21 cellular contexts compared by ENCODE assay signal in the genomic region with DNA sequence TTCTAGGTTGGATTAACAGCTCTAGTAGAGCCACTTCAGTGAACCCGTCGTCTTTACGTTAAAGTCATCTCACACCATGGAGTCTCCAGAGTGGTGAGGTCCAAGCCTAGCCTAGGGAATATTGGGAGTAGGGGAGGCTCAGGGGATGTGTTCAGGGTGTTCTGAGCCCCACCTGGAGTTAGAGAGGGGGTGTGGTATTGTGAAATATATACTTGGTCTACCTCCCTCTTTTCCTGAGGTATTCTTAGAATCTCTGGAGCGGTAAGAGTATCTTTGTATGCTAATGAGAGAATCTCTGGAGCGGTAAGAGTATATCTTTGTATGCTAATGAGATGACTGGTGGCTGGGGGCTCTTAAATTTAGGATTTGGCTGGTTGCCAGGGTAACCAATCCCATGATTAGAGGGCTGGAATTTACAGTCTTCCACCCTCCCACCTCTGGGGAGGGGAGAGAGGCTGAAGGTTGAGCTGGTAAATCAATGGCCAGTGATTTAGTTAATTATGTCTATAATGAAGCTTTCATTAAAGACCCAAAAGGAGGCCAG.
DNase-seq lines count a peak whose midpoint lies in the region; ATAC-seq and FAIRE-seq lines count a peak whose summit lies in the region.
"Had no signal": no experiment of that assay in that cellular context is flagged by ENCODE, and none has a peak within 500 bp of the region (broad histone marks: within the 10 kb centered on the region; RNA-seq: fewer than 3 reads in every experiment).

No MANE protein-coding gene starts in this region.

- H3K27ac Mint-ChIP-seq in activated naive CD8-positive, alpha-beta T cell: peak overlapping the region; percentile 13
- no peak overlapping the region for H3K27ac Mint-ChIP-seq in activated naive CD8-positive, alpha-beta T cell treated with anti-CD3 and anti-CD28 coated beads, Interleukin-2, amount 50 U/mL, for 24 hours
- H3K27ac Mint-ChIP-seq in T-helper 17 cell: peak overlapping the region; percentile 29
- no peak overlapping the region for H3K27ac Mint-ChIP-seq in activated T-helper 1 cell treated with anti-CD3 and anti-CD28 coated beads, Interleukin-12 subunit alpha, Interleukin-12 subunit beta, Interleukin-2, Interleukin-4 antibody, amounts not matched to agents 30 ng/mL and 10 ng/mL and 1 ng/mL, durations not matched to agents 14 hours and 24 hours and 36 hours

- no peaks in the 10 kb centered on the region for H3K36me3 Mint-ChIP-seq in activated naive CD8-positive, alpha-beta T cell
- H3K36me3 Mint-ChIP-seq in activated naive CD8-positive, alpha-beta T cell treated with anti-CD3 and anti-CD28 coated beads, Interleukin-2, amount 50 U/mL, for 24 hours (ENCODE audit: low read depth): no peaks in the 10 kb centered on the region
- no peaks in the 10 kb centered on the region for H3K36me3 Mint-ChIP-seq in T-helper 17 cell (ENCODE audit: low read depth)
- H3K36me3 Mint-ChIP-seq in activated T-helper 1 cell treated with anti-CD3 and anti-CD28 coated beads, Interleukin-12 subunit alpha, Interleukin-12 subunit beta, Interleukin-2, Interleukin-4 antibody, amounts not matched to agents 30 ng/mL and 10 ng/mL and 1 ng/mL, durations not matched to agents 14 hours and 24 hours and 36 hours (ENCODE audit: low read depth): peaks cover 14% of the 10 kb centered on the region

- no peak for FAIRE-seq in GM19239 (lab: Jason Lieb, UNC)
- FAIRE-seq: colon, endothelial cell of umbilical vein had no signal

- H3K4me3 Mint-ChIP-seq in activated naive CD8-positive, alpha-beta T cell: no peak overlapping the region
- no peak overlapping the region for H3K4me3 Mint-ChIP-seq in activated naive CD8-positive, alpha-beta T cell treated with anti-CD3 and anti-CD28 coated beads, Interleukin-2, amount 50 U/mL, for 24 hours
- no peak overlapping the region for H3K4me3 Mint-ChIP-seq in T-helper 17 cell
- H3K4me3 Mint-ChIP-seq in activated T-helper 1 cell treated with anti-CD3 and anti-CD28 coated beads, Interleukin-12 subunit alpha, Interleukin-12 subunit beta, Interleukin-2, Interleukin-4 antibody, amounts not matched to agents 30 ng/mL and 10 ng/mL and 1 ng/mL, durations not matched to agents 14 hours and 24 hours and 36 hours: no peak overlapping the region
- H3K4me3 Mint-ChIP-seq: stimulated activated naive B cell treated with anti-CD40 and anti-IgM and Interleukin-4, amounts not matched to agents 10 μg/mL and 1 μg/mL and 100 μg/mL, for 72 hours had no signal

- H3K9me3 Mint-ChIP-seq in activated naive CD8-positive, alpha-beta T cell (ENCODE audit: low read depth): no peaks in the 10 kb centered on the region
- H3K9me3 Mint-ChIP-seq in activated naive CD8-positive, alpha-beta T cell treated with anti-CD3 and anti-CD28 coated beads, Interleukin-2, amount 50 U/mL, for 24 hours: no peaks in the 10 kb centered on the region
- no peaks in the 10 kb centered on the region for H3K9me3 Mint-ChIP-seq in activated T-helper 1 cell treated with anti-CD3 and anti-CD28 coated beads, Interleukin-12 subunit alpha, Interleukin-12 subunit beta, Interleukin-2, Interleukin-4 antibody, amounts not matched to agents 30 ng/mL and 10 ng/mL and 1 ng/mL, durations not matched to agents 14 hours and 24 hours and 36 hours
- H3K9me3 Mint-ChIP-seq: stimulated activated naive B cell treated with anti-CD40 and anti-IgM and Interleukin-4, amounts not matched to agents 10 μg/mL and 1 μg/mL and 100 μg/mL, for 72 hours had no signal

- DNase-seq in activated naive CD8-positive, alpha-beta T cell treated with anti-CD3 and anti-CD28 coated beads, Interleukin-2, amount 50 U/mL, for 24 hours: no peak
- no peak for DNase-seq in T-helper 17 cell
- DNase-seq in left kidney (ENCODE audit: low read depth, low spot score): peak; percentile 20
- no peak for DNase-seq in activated CD8-positive, alpha-beta memory T cell treated with anti-CD3 and anti-CD28 coated beads for 24 hours
- DNase-seq in activated T-helper 1 cell treated with anti-CD3 and anti-CD28 coated beads, Interleukin-12 subunit alpha, Interleukin-12 subunit beta, Interleukin-2, Interleukin-4 antibody, amounts not matched to agents 30 ng/mL and 10 ng/mL and 1 ng/mL, durations not matched to agents 14 hours and 24 hours and 36 hours (ENCODE audit: low spot score): no peak
- no peak for DNase-seq in stimulated activated naive CD4-positive, alpha-beta T cell treated with Interleukin-2 at 50 U/mL for 16 hours (lab: John Stamatoyannopoulos, UW)
- no peak for DNase-seq in GM19239 (ENCODE audit: insufficient read length, low spot score)
- DNase-seq: activated CD4-positive, CD25-positive, alpha-beta regulatory T cell; activated effector memory CD4-positive, alpha-beta T cell treated with anti-CD3 and anti-CD28 coated beads, Interleukin-2, amount 50 U/mL, for 16 hours; COR-L47; foreskin keratinocyte; NCI-H2029; nucleus accumbens; PC-3; stimulated activated CD4-positive, alpha-beta T cell treated with anti-CD3 and anti-CD28 coated beads, Interleukin-15, amount 100 ng/mL, for 24 hours; stimulated activated naive B cell treated with anti-CD40 and anti-IgM and Interleukin-4, amounts not matched to agents 10 μg/mL and 1 μg/mL and 100 μg/mL, for 72 hours; transverse colon had no signal

- H3K27me3 Mint-ChIP-seq in activated naive CD8-positive, alpha-beta T cell: no peaks in the 10 kb centered on the region
- no peaks in the 10 kb centered on the region for H3K27me3 Mint-ChIP-seq in activated naive CD8-positive, alpha-beta T cell treated with anti-CD3 and anti-CD28 coated beads, Interleukin-2, amount 50 U/mL, for 24 hours
- no peaks in the 10 kb centered on the region for H3K27me3 Mint-ChIP-seq in T-helper 17 cell
- no peaks in the 10 kb centered on the region for H3K27me3 Mint-ChIP-seq in activated T-helper 1 cell treated with anti-CD3 and anti-CD28 coated beads, Interleukin-12 subunit alpha, Interleukin-12 subunit beta, Interleukin-2, Interleukin-4 antibody, amounts not matched to agents 30 ng/mL and 10 ng/mL and 1 ng/mL, durations not matched to agents 14 hours and 24 hours and 36 hours (ENCODE audit: insufficient read depth)
- H3K27me3 Mint-ChIP-seq: stimulated activated naive B cell treated with anti-CD40 and anti-IgM and Interleukin-4, amounts not matched to agents 10 μg/mL and 1 μg/mL and 100 μg/mL, for 72 hours had no signal

- H3K9me3 ChIP-seq in T-helper 17 cell (ENCODE audit: control insufficient read depth, low read length, poor library complexity, severe bottlenecking): no peaks in the 10 kb centered on the region
- H3K9me3 ChIP-seq: right atrium auricular region, transverse colon had no signal

- peaks cover 82% of the 10 kb centered on the region for H3K4me1 Mint-ChIP-seq in activated naive CD8-positive, alpha-beta T cell (ENCODE audit: low read depth)
- H3K4me1 Mint-ChIP-seq in activated naive CD8-positive, alpha-beta T cell treated with anti-CD3 and anti-CD28 coated beads, Interleukin-2, amount 50 U/mL, for 24 hours: peaks cover 66% of the 10 kb centered on the region
- peaks cover 56% of the 10 kb centered on the region for H3K4me1 Mint-ChIP-seq in T-helper 17 cell
- peaks cover 76% of the 10 kb centered on the region for H3K4me1 Mint-ChIP-seq in activated T-helper 1 cell treated with anti-CD3 and anti-CD28 coated beads, Interleukin-12 subunit alpha, Interleukin-12 subunit beta, Interleukin-2, Interleukin-4 antibody, amounts not matched to agents 30 ng/mL and 10 ng/mL and 1 ng/mL, durations not matched to agents 14 hours and 24 hours and 36 hours (ENCODE audit: low read depth)

- intact Hi-C loops in activated T-helper 1 cell treated with anti-CD3 and anti-CD28 coated beads, Interleukin-12 subunit alpha, Interleukin-12 subunit beta, Interleukin-2, Interleukin-4 antibody, amounts not matched to agents 30 ng/mL and 10 ng/mL and 1 ng/mL, durations not matched to agents 14 hours and 24 hours and 36 hours (cut with micrococcal nuclease): no loop called here

- no peak for ATAC-seq in activated naive CD8-positive, alpha-beta T cell treated with anti-CD3 and anti-CD28 coated beads, Interleukin-2, amount 50 U/mL, for 24 hours
- ATAC-seq in T-helper 17 cell: no peak
- ATAC-seq: foreskin keratinocyte had no signal

Comparison
In these comparisons a context has a peak if more than half of its experiments do, and no peak if none do; other contexts are left out.
1. H3K27ac Mint-ChIP-seq: peak in activated naive CD8-positive, alpha-beta T cell (single experiment) and T-helper 17 cell (single experiment); none in activated naive CD8-positive, alpha-beta T cell treated with anti-CD3 and anti-CD28 coated beads, Interleukin-2, amount 50 U/mL, for 24 hours (single experiment) and activated T-helper 1 cell treated with anti-CD3 and anti-CD28 coated beads, Interleukin-12 subunit alpha, Interleukin-12 subunit beta, Interleukin-2, Interleukin-4 antibody, amounts not matched to agents 30 ng/mL and 10 ng/mL and 1 ng/mL, durations not matched to agents 14 hours and 24 hours and 36 hours (single experiment).